Comparison of ENCODE assay signal across 1 cellular context in the genomic region with DNA sequence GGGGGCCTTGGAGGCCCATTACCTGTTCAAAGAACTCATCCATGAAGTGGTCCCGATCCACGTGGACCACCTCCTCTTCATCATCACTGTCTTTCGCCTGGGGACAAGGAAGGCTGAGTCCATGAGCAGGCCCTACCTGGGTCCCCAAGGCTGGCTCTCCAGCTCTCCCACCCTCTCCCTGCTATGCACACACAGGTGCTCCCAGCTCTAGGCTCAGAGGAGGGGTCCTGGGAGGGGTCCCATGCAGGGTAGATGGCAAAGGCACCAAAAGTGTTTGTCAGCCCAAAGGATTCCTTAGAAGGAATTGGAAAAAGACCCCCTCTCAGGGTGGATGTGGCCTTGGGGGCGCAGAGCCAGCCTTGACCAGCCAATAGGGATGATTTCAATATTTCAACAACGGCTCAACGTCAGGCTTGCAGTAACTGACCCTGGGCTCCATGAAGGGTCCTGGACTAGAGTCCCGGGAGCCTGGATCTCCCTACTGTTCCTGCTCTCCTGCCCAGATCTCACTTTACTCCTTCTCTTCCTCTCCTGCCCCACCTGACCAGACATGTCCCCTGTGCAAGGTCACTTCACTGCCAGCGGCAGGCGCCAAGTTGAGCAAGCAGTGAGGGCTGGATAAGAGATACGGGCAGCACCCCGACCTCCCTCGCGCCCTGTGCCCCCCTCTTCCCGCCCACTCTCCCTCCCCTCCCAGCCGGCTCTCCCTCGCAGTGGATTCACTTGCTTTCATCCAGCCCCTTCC.
A peak's percentile ranks its signal among the peaks of the same experiment; 100 is the strongest.
TF ChIP-seq lines count a peak whose summit lies in the region.

No MANE protein-coding gene starts in this region.

TF ChIP-seq in HepG2, 621 proteins besides CTCF, POLR2A, EP300 and RAD21 (continued from another document and continues in another):
- TF ChIP-seq, protein P1, sequence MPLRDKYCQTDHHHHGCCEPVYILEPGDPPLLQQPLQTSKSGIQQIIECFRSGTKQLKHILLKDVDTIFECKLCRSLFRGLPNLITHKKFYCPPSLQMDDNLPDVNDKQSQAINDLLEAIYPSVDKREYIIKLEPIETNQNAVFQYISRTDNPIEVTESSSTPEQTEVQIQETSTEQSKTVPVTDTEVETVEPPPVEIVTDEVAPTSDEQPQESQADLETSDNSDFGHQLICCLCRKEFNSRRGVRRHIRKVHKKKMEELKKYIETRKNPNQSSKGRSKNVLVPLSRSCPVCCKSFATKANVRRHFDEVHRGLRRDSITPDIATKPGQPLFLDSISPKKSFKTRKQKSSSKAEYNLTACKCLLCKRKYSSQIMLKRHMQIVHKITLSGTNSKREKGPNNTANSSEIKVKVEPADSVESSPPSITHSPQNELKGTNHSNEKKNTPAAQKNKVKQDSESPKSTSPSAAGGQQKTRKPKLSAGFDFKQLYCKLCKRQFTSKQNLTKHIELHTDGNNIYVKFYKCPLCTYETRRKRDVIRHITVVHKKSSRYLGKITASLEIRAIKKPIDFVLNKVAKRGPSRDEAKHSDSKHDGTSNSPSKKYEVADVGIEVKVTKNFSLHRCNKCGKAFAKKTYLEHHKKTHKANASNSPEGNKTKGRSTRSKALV (CRISPR knock-in tag; IDR thresholded peaks at IDR 0.05) = no peak
- TF ChIP-seq CSRNP1 (CRISPR knock-in tag; IDR thresholded peaks at IDR 0.05) (no peak), KDM2A (CRISPR knock-in tag; IDR thresholded peaks at IDR 0.05; ENCODE audit: borderline replicate concordance, low read depth) (no peak; the same call in none of the 2 replicates), ZMYM4 (CRISPR knock-in tag; IDR thresholded peaks at IDR 0.05) (peak; percentile 69), ZNF775 (CRISPR knock-in tag; IDR thresholded peaks at IDR 0.05; ENCODE audit: borderline replicate concordance) (no peak), ZNF207 (IDR thresholded peaks at IDR 0.05; ENCODE audit: borderline replicate concordance) (no peak), CCDC6 (CRISPR knock-in tag; IDR thresholded peaks at IDR 0.05) (no peak), NR3C1 (CRISPR knock-in tag; IDR thresholded peaks at IDR 0.05) (no peak), RNF219 (CRISPR knock-in tag; IDR thresholded peaks at IDR 0.05) (no peak), HIC2 (CRISPR knock-in tag; IDR thresholded peaks at IDR 0.05; ENCODE audit: low read depth) (peak; percentile 39; the same call in 1 of the 2 replicates), AKNA (CRISPR knock-in tag; IDR thresholded peaks at IDR 0.05; ENCODE audit: borderline replicate concordance) (no peak), MED8 (CRISPR knock-in tag; IDR thresholded peaks at IDR 0.05; ENCODE audit: insufficient replicate concordance) (no peak), ZNF580 (CRISPR knock-in tag; IDR thresholded peaks at IDR 0.05; ENCODE audit: borderline replicate concordance, low read depth) (no peak), XBP1 (CRISPR knock-in tag; IDR thresholded peaks at IDR 0.05) (no peak), ZNF562 (CRISPR knock-in tag; IDR thresholded peaks at IDR 0.05; ENCODE audit: borderline replicate concordance) (no peak), ZNF777 (CRISPR knock-in tag; IDR thresholded peaks at IDR 0.05) (no peak), TEAD3 (CRISPR knock-in tag; optimal IDR thresholded peaks at IDR 0.05; ENCODE audit: borderline replicate concordance) (no peak), CBX5 (CRISPR knock-in tag; IDR thresholded peaks at IDR 0.05; ENCODE audit: borderline replicate concordance) (peak; percentile 18; the same call in 1 of the 2 replicates), ZNF512B (CRISPR knock-in tag; IDR thresholded peaks at IDR 0.05; ENCODE audit: borderline replicate concordance) (0 out of 2 replicates have a peak, but pooled peaks have one; percentile 53), SNAPC5 (CRISPR knock-in tag; IDR thresholded peaks at IDR 0.05; ENCODE audit: borderline replicate concordance) (no peak)
- TF ChIP-seq, protein P2, sequence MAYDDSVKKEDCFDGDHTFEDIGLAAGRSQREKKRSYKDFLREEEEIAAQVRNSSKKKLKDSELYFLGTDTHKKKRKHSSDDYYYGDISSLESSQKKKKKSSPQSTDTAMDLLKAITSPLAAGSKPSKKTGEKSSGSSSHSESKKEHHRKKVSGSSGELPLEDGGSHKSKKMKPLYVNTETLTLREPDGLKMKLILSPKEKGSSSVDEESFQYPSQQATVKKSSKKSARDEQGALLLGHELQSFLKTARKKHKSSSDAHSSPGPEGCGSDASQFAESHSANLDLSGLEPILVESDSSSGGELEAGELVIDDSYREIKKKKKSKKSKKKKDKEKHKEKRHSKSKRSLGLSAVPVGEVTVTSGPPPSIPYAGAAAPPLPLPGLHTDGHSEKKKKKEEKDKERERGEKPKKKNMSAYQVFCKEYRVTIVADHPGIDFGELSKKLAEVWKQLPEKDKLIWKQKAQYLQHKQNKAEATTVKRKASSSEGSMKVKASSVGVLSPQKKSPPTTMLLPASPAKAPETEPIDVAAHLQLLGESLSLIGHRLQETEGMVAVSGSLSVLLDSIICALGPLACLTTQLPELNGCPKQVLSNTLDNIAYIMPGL (CRISPR knock-in tag; IDR thresholded peaks at IDR 0.05; ENCODE audit: borderline replicate concordance in 1 of 2, low read depth in 1 of 2) = 0 out of 4 replicates have a peak, but pooled peaks of 1 of the 2 experiments have one; percentile 40
- TF ChIP-seq, protein P3, sequence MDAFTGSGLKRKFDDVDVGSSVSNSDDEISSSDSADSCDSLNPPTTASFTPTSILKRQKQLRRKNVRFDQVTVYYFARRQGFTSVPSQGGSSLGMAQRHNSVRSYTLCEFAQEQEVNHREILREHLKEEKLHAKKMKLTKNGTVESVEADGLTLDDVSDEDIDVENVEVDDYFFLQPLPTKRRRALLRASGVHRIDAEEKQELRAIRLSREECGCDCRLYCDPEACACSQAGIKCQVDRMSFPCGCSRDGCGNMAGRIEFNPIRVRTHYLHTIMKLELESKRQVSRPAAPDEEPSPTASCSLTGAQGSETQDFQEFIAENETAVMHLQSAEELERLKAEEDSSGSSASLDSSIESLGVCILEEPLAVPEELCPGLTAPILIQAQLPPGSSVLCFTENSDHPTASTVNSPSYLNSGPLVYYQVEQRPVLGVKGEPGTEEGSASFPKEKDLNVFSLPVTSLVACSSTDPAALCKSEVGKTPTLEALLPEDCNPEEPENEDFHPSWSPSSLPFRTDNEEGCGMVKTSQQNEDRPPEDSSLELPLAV (CRISPR knock-in tag; conservative IDR thresholded peaks at IDR 0.05; ENCODE audit: low read depth) = no peak
- TF ChIP-seq, protein P4, sequence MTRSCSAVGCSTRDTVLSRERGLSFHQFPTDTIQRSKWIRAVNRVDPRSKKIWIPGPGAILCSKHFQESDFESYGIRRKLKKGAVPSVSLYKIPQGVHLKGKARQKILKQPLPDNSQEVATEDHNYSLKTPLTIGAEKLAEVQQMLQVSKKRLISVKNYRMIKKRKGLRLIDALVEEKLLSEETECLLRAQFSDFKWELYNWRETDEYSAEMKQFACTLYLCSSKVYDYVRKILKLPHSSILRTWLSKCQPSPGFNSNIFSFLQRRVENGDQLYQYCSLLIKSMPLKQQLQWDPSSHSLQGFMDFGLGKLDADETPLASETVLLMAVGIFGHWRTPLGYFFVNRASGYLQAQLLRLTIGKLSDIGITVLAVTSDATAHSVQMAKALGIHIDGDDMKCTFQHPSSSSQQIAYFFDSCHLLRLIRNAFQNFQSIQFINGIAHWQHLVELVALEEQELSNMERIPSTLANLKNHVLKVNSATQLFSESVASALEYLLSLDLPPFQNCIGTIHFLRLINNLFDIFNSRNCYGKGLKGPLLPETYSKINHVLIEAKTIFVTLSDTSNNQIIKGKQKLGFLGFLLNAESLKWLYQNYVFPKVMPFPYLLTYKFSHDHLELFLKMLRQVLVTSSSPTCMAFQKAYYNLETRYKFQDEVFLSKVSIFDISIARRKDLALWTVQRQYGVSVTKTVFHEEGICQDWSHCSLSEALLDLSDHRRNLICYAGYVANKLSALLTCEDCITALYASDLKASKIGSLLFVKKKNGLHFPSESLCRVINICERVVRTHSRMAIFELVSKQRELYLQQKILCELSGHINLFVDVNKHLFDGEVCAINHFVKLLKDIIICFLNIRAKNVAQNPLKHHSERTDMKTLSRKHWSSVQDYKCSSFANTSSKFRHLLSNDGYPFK (CRISPR knock-in tag; IDR thresholded peaks at IDR 0.05; ENCODE audit: borderline replicate concordance) = no peak
